Comparison of ENCODE assay signal across 10 cellular contexts in genomic region chr6:94636780-94637385, GRCh38.
DNase-seq lines count a peak whose midpoint lies in the region; ATAC-seq and TF ChIP-seq lines count a peak whose summit lies in the region.
"Had no signal": no experiment of that assay in that cellular context is flagged by ENCODE, and none has a peak within 500 bp of the region (broad histone marks: within the 10 kb centered on the region; RNA-seq: fewer than 3 reads in every experiment).

No MANE protein-coding gene starts in this region.

- no peaks in the 10 kb centered on the region for H3K27me3 Mint-ChIP-seq in neural progenitor cell (ENCODE audit: insufficient read depth, low read depth)

- no peak for ATAC-seq in HG02852 (IDR thresholded peaks at IDR 0.05; ENCODE audit: unreplicated experiment)
- no peak for ATAC-seq in upper lobe of left lung (ENCODE audit: low FRiP score in 2 of 2)
- ATAC-seq in HG03039 (IDR thresholded peaks at IDR 0.05; ENCODE audit: unreplicated experiment) = no peak
- ATAC-seq: right cardiac atrium had no signal

- H3K36me3 ChIP-seq in neural progenitor cell (no peaks in the 10 kb centered on the region), upper lobe of left lung (no peaks in the 10 kb centered on the region)

- H3K4me3 ChIP-seq in astrocyte of the spinal cord (ENCODE audit: low read depth, low read length) = no peak overlapping the region
- H3K4me3 ChIP-seq in neural progenitor cell = no peak overlapping the region
- no peak overlapping the region for H3K4me3 ChIP-seq in upper lobe of left lung

- H3K9me3 ChIP-seq in neural progenitor cell (ENCODE audit: low read depth) (no peaks in the 10 kb centered on the region), upper lobe of left lung (no peaks in the 10 kb centered on the region)

- H3F3A ChIP-seq in neural progenitor cell (ENCODE audit: low read depth) = no peaks in the 10 kb centered on the region

- no peak for TF ChIP-seq EP300 in upper lobe of left lung (IDR thresholded peaks at IDR 0.05)

- H2AFZ ChIP-seq in neural progenitor cell (replicated peaks) = peak overlapping the region; percentile 88

- WGBS in upper lobe of left lung, 2 donors = 22 to 30% methylated on average over 4 of the region's 4 CpGs

- no peak overlapping the region for H3K4me3 Mint-ChIP-seq in neural progenitor cell

- H3K4me2 ChIP-seq in neural progenitor cell = no peak overlapping the region

- no peaks in the 10 kb centered on the region for H3K36me3 Mint-ChIP-seq in neural progenitor cell

- H4K20me1 ChIP-seq in neural progenitor cell (ENCODE audit: low read depth) = no peaks in the 10 kb centered on the region

- H3K9ac ChIP-seq in neural progenitor cell = no peak overlapping the region

- no peak for TF ChIP-seq POLR2A in upper lobe of left lung (IDR thresholded peaks at IDR 0.05)

- H3K27ac Mint-ChIP-seq in neural progenitor cell = peak overlapping the region; percentile 43

- peak; percentile 14 for TF ChIP-seq CTCF in astrocyte of the spinal cord (IDR thresholded peaks at IDR 0.05; ENCODE audit: low read depth, low read length)
- peak; percentile 63 for TF ChIP-seq CTCF in neural progenitor cell (IDR thresholded peaks at IDR 0.05)
- TF ChIP-seq CTCF in upper lobe of left lung (IDR thresholded peaks at IDR 0.05) = no peak

- H3K9me3 Mint-ChIP-seq in neural progenitor cell = no peaks in the 10 kb centered on the region

- H3K79me2 ChIP-seq in neural progenitor cell (ENCODE audit: low read depth) = no peaks in the 10 kb centered on the region

- DNase-seq in H4 (ENCODE audit: low spot score) (peak; percentile 7), NCI-H526 (lab: John Stamatoyannopoulos, UW) (peak; percentile 51 to 68), astrocyte of the spinal cord (ENCODE audit: low read depth, low spot score) (peak; percentile 13), neural progenitor cell (ENCODE audit: low spot score) (peak; percentile 60), GOT3 (lab: John Stamatoyannopoulos, UW) (no peak), upper lobe of left lung (no peak)
- DNase-seq: hypothalamus, right cardiac atrium had no signal

- no peaks in the 10 kb centered on the region for H3K27me3 ChIP-seq in neural progenitor cell
- no peaks in the 10 kb centered on the region for H3K27me3 ChIP-seq in upper lobe of left lung

- peaks cover 5% of the 10 kb centered on the region for H3K4me1 Mint-ChIP-seq in neural progenitor cell

- in situ Hi-C loops in astrocyte of the spinal cord (cut with HindIII; ENCODE audit: low sequenced_read_pairs) = no loop called here

- H3K27ac ChIP-seq in neural progenitor cell = no peak overlapping the region
- H3K27ac ChIP-seq in upper lobe of left lung = no peak overlapping the region

- H3K4me1 ChIP-seq in neural progenitor cell = no peaks in the 10 kb centered on the region
- no peaks in the 10 kb centered on the region for H3K4me1 ChIP-seq in upper lobe of left lung

Comparison
In these comparisons a context has a peak if more than half of its experiments do, and no peak if none do; other contexts are left out.
1. DNase-seq: peak in H4 (single experiment), NCI-H526 (2 of 2), astrocyte of the spinal cord (single experiment) and neural progenitor cell (single experiment); none in GOT3 (single experiment) and upper lobe of left lung (0 of 2).
2. CTCF ChIP-seq: peak in astrocyte of the spinal cord (single experiment) and neural progenitor cell (single experiment); none in upper lobe of left lung (0 of 6).